In genomic region chr1:4048921-4049320, GRCh38 we compare ENCODE assay signal across 18 cellular contexts.
DNase-seq lines count a peak whose midpoint lies in the region; ATAC-seq and TF ChIP-seq lines count a peak whose summit lies in the region.
"Had no signal": no experiment of that assay in that cellular context is flagged by ENCODE, and none has a peak within 500 bp of the region (broad histone marks: within the 10 kb centered on the region; RNA-seq: fewer than 3 reads in every experiment).

No MANE protein-coding gene starts in this region.

- no peaks in the 10 kb centered on the region for H3K36me3 ChIP-seq in BLaER1
- no peaks in the 10 kb centered on the region for H3K36me3 ChIP-seq in Karpas-422 (ENCODE audit: insufficient read depth, low read length)
- H3K36me3 ChIP-seq in RWPE2 (ENCODE audit: low read depth), result no peaks in the 10 kb centered on the region
- H3K36me3 ChIP-seq in neural progenitor cell, result no peaks in the 10 kb centered on the region
- H3K36me3 ChIP-seq in WERI-Rb-1, result no peaks in the 10 kb centered on the region

- H3K4me2 ChIP-seq in BLaER1 (peak overlapping the region; percentile 78), Karpas-422 (ENCODE audit: low read depth, low read length, poor library complexity, severe bottlenecking) (peak overlapping the region; percentile 79), neural progenitor cell (no peak overlapping the region)
- H3K4me2 ChIP-seq: A549 had no signal

- H3K27ac ChIP-seq in BLaER1 (no peak overlapping the region), Karpas-422 (ENCODE audit: low read length) (peak overlapping the region; percentile 99), RWPE2 (ENCODE audit: poor library complexity, severe bottlenecking) (no peak overlapping the region), neural progenitor cell (no peak overlapping the region), WERI-Rb-1 (no peak overlapping the region)
- H3K27ac ChIP-seq: 22Rv1, A549, HL-60 had no signal

- H3K9me3 ChIP-seq in BLaER1 (no peaks in the 10 kb centered on the region), Karpas-422 (ENCODE audit: low read length) (no peaks in the 10 kb centered on the region), RWPE2 (ENCODE audit: severe bottlenecking) (no peaks in the 10 kb centered on the region), neural progenitor cell (ENCODE audit: low read depth) (no peaks in the 10 kb centered on the region), WERI-Rb-1 (ENCODE audit: severe bottlenecking) (no peaks in the 10 kb centered on the region)
- H3K9me3 ChIP-seq: A549 had no signal

- H3K79me2 ChIP-seq in Karpas-422 (ENCODE audit: low read length) (no peaks in the 10 kb centered on the region), neural progenitor cell (ENCODE audit: low read depth) (no peaks in the 10 kb centered on the region)

- H3K36me3 Mint-ChIP-seq in neural progenitor cell, result no peaks in the 10 kb centered on the region
- H3K36me3 Mint-ChIP-seq: CD8-positive, alpha-beta T cell had no signal

- no peak overlapping the region for H2AFZ ChIP-seq in Karpas-422 (ENCODE audit: low read length)
- H2AFZ ChIP-seq in neural progenitor cell (replicated peaks), result no peak overlapping the region

- H3K4me3 ChIP-seq in BLaER1 (no peak overlapping the region), Karpas-422 (ENCODE audit: low read length) (no peak overlapping the region), RWPE2 (ENCODE audit: severe bottlenecking) (no peak overlapping the region), neural progenitor cell (no peak overlapping the region), WERI-Rb-1 (ENCODE audit: low read depth, low read length) (no peak overlapping the region)
- H3K4me3 ChIP-seq: A549, GM12878 had no signal

- no peaks in the 10 kb centered on the region for H3F3A ChIP-seq in neural progenitor cell (ENCODE audit: low read depth)

- no peaks in the 10 kb centered on the region for H3K9me2 ChIP-seq in Karpas-422 (replicated peaks; ENCODE audit: insufficient read depth, low read length)

- peaks cover 6% of the 10 kb centered on the region for H3K27me3 Mint-ChIP-seq in neural progenitor cell (ENCODE audit: insufficient read depth, low read depth)

- peak overlapping the region; percentile 63 for H3K27ac Mint-ChIP-seq in neural progenitor cell
- H3K27ac Mint-ChIP-seq: CD8-positive, alpha-beta T cell; H9 had no signal

- no peaks in the 10 kb centered on the region for H4K20me1 ChIP-seq in BLaER1
- no peaks in the 10 kb centered on the region for H4K20me1 ChIP-seq in Karpas-422 (ENCODE audit: insufficient read depth, low read depth, low read length)
- no peaks in the 10 kb centered on the region for H4K20me1 ChIP-seq in neural progenitor cell (ENCODE audit: low read depth)

- TF ChIP-seq CTCF in RWPE2 (IDR thresholded peaks at IDR 0.05; ENCODE audit: poor library complexity, severe bottlenecking) (no peak), neural progenitor cell (IDR thresholded peaks at IDR 0.05) (no peak), WERI-Rb-1 (IDR thresholded peaks at IDR 0.05; ENCODE audit: low read depth, low read length) (no peak)

- H3K4me1 ChIP-seq in BLaER1 (peaks cover 56% of the 10 kb centered on the region), Karpas-422 (ENCODE audit: low read length) (peaks cover 73% of the 10 kb centered on the region), RWPE2 (ENCODE audit: insufficient read depth, poor library complexity, severe bottlenecking) (no peaks in the 10 kb centered on the region), neural progenitor cell (no peaks in the 10 kb centered on the region)
- H3K4me1 ChIP-seq: A549 had no signal

- no peak for ATAC-seq in RWPE2 (ENCODE audit: low read depth)
- ATAC-seq: A549; CD8-positive, alpha-beta T cell; GM12878 had no signal

- peaks cover 3% of the 10 kb centered on the region for H3K4me1 Mint-ChIP-seq in neural progenitor cell

- H3K27me3 ChIP-seq in BLaER1, result no peaks in the 10 kb centered on the region
- H3K27me3 ChIP-seq in Karpas-422 (ENCODE audit: low read length), result no peaks in the 10 kb centered on the region
- no peaks in the 10 kb centered on the region for H3K27me3 ChIP-seq in RWPE2 (ENCODE audit: insufficient read depth, poor library complexity, severe bottlenecking)
- no peaks in the 10 kb centered on the region for H3K27me3 ChIP-seq in neural progenitor cell
- H3K27me3 ChIP-seq in WERI-Rb-1 (ENCODE audit: insufficient read depth, low read depth, severe bottlenecking), result no peaks in the 10 kb centered on the region

- H3K9ac ChIP-seq in BLaER1 (no peak overlapping the region), Karpas-422 (ENCODE audit: low read length) (peak overlapping the region; percentile 83), neural progenitor cell (no peak overlapping the region)

- no peak for DNase-seq in Karpas-422
- DNase-seq in RWPE2 (ENCODE audit: low spot score), result peak; percentile 43
- no peak for DNase-seq in neural progenitor cell (ENCODE audit: low spot score)
- DNase-seq in dedifferentiated amniotic fluid mesenchymal stem cell (ENCODE audit: extremely low spot score), result no peak
- DNase-seq in T-helper 9 cell, result no peak
- DNase-seq in WERI-Rb-1, result no peak
- DNase-seq: AML-193; Calu3; CD8-positive, alpha-beta T cell; DMS79 treated with DMSO at 0.1 percent for 48 hours; EL; GOT3; H9 had no signal

- no peak overlapping the region for H3K4me3 Mint-ChIP-seq in neural progenitor cell
- H3K4me3 Mint-ChIP-seq: CD8-positive, alpha-beta T cell; H9 had no signal

- H3K9me3 Mint-ChIP-seq in neural progenitor cell, result no peaks in the 10 kb centered on the region
- H3K9me3 Mint-ChIP-seq: CD8-positive, alpha-beta T cell; H9 had no signal
